ENCODE assay signal across 17 cellular contexts in genomic region chr13:40697711-40698110, GRCh38. TPM values are rescaled to one million over a fixed set of nuclear protein-coding genes. Genes with fewer than 3 reads are reported as not detected.
A peak's percentile ranks its signal among the peaks of the same experiment; 100 is the strongest.
DNase-seq lines count a peak whose midpoint lies in the region; ATAC-seq and TF ChIP-seq lines count a peak whose summit lies in the region.
"Had no signal": no experiment of that assay in that cellular context is flagged by ENCODE, and none has a peak within 500 bp of the region (broad histone marks: within the 10 kb centered on the region; RNA-seq: fewer than 3 reads in every experiment).

No MANE protein-coding gene starts in this region.

- peak overlapping the region; percentile 71 for H3K4me3 ChIP-seq in DOHH2 (ENCODE audit: low read length)
- H3K4me3 ChIP-seq in upper lobe of left lung: no peak overlapping the region
- H3K4me3 ChIP-seq: heart right ventricle had no signal

- TF ChIP-seq CTCF in DOHH2 (IDR thresholded peaks at IDR 0.05; ENCODE audit: low read depth, low read length, poor library complexity, severe bottlenecking): no peak
- TF ChIP-seq CTCF in upper lobe of left lung (IDR thresholded peaks at IDR 0.05): no peak

- H3K27ac ChIP-seq in DOHH2 (ENCODE audit: low read depth, low read length) (peak overlapping the region; percentile 98), upper lobe of left lung (no peak overlapping the region)
- H3K27ac ChIP-seq: heart right ventricle had no signal

- H3K27me3 ChIP-seq in DOHH2 (ENCODE audit: control insufficient read depth, low read length) (no peaks in the 10 kb centered on the region), upper lobe of left lung (no peaks in the 10 kb centered on the region)
- H3K27me3 ChIP-seq: heart right ventricle had no signal

- H3K79me2 ChIP-seq in DOHH2 (ENCODE audit: control insufficient read depth, low read length): peaks cover 5% of the 10 kb centered on the region; the same call in 1 of the 2 replicates

- no peaks in the 10 kb centered on the region for H3K9me2 ChIP-seq in DOHH2 (replicated peaks; ENCODE audit: control insufficient read depth, low read length)

- H3K36me3 ChIP-seq in DOHH2 (ENCODE audit: control insufficient read depth, low read length): no peaks in the 10 kb centered on the region
- H3K36me3 ChIP-seq in upper lobe of left lung: no peaks in the 10 kb centered on the region
- H3K36me3 ChIP-seq: heart right ventricle had no signal

- ATAC-seq in GM19328 (IDR thresholded peaks at IDR 0.05; ENCODE audit: unreplicated experiment) (peak; percentile 76), HG02588 (IDR thresholded peaks at IDR 0.05; ENCODE audit: unreplicated experiment) (peak; percentile 56), HG03354 (IDR thresholded peaks at IDR 0.05; ENCODE audit: poor library complexity, severe bottlenecking, unreplicated experiment) (peak; percentile 79), upper lobe of left lung (ENCODE audit: low FRiP score in 2 of 2) (no peak), SK-N-SH treated with all-trans-retinoic acid at 6 μM for 48 hours (no peak)
- ATAC-seq: heart right ventricle, left colon had no signal

- no peaks in the 10 kb centered on the region for H4K20me1 ChIP-seq in DOHH2 (ENCODE audit: control insufficient read depth, insufficient read depth, low read depth, low read length)

- peaks cover 43% of the 10 kb centered on the region for H3F3A ChIP-seq in DOHH2 (ENCODE audit: control insufficient read depth, insufficient read depth)

- peaks cover 86% of the 10 kb centered on the region for H3K4me1 ChIP-seq in DOHH2 (ENCODE audit: control insufficient read depth, low read length)
- H3K4me1 ChIP-seq in upper lobe of left lung: no peaks in the 10 kb centered on the region
- H3K4me1 ChIP-seq: Caco-2, heart right ventricle had no signal

- no peak for TF ChIP-seq POLR2A in upper lobe of left lung (IDR thresholded peaks at IDR 0.05)

- no peak for DNase-seq in upper lobe of left lung
- no peak for DNase-seq in stimulated activated CD4-positive, alpha-beta T cell treated with anti-CD3 and anti-CD28 coated beads, Interleukin-4, amount 100 ng/mL, for 4 hours
- no peak for DNase-seq in C1 segment of cervical spinal cord (lab: John Stamatoyannopoulos, UW)
- DNase-seq: activated naive CD4-positive, alpha-beta T cell treated with anti-CD3 and anti-CD28 coated beads, Interleukin-2, amount 10 ng/mL, durations not matched to agents 7 days and 5 days; Caco-2; central memory CD4-positive, alpha-beta T cell; heart right ventricle; left colon; NCI-H1092 treated with DMSO at 0.1 percent for 48 hours; NCI-H524 treated with DMSO at 0.1 percent for 48 hours; nephron progenitor cell; trophoblast cell had no signal

- peak overlapping the region; percentile 71 for H3K4me2 ChIP-seq in DOHH2 (ENCODE audit: low read length)

- whole genome bisulfite sequencing in upper lobe of left lung, 2 donors: 86 to 92% methylated on average over 5 of the region's 5 CpGs

- no peak for TF ChIP-seq EP300 in upper lobe of left lung (IDR thresholded peaks at IDR 0.05)

- no peaks in the 10 kb centered on the region for H3K9me3 ChIP-seq in DOHH2 (ENCODE audit: control insufficient read depth, insufficient read depth, low read length)
- no peaks in the 10 kb centered on the region for H3K9me3 ChIP-seq in upper lobe of left lung
- H3K9me3 ChIP-seq: Caco-2, heart right ventricle had no signal

TF ChIP-seq in SK-N-SH treated with all-trans-retinoic acid at 6 μM for 48 hours, 23 proteins besides CTCF, POLR2A, EP300 and RAD21:
- TF ChIP-seq ZNF70 (CRISPR knock-in tag; IDR thresholded peaks at IDR 0.05) (no peak), ISL1 (CRISPR knock-in tag; IDR thresholded peaks at IDR 0.05) (no peak), ESRRG (CRISPR knock-in tag; IDR thresholded peaks at IDR 0.05) (no peak)

RNA-seq across cellular contexts. Expression of gene FOXO1, which starts 31.3 kb away (rescaled TPM):
- total RNA-seq in upper lobe of left lung: 10 to 100 TPM; 23.0 to 36.8 (median 31.2) TPM

Comparison
In these comparisons a context has a peak if more than half of its experiments do, and no peak if none do; other contexts are left out.
1. ATAC-seq: peak in GM19328 (single experiment), HG02588 (single experiment) and HG03354 (single experiment); none in upper lobe of left lung (0 of 2) and SK-N-SH treated with all-trans-retinoic acid at 6 μM for 48 hours (single experiment).